Comparison of ENCODE assay signal across 1 cellular context in the genomic region with DNA sequence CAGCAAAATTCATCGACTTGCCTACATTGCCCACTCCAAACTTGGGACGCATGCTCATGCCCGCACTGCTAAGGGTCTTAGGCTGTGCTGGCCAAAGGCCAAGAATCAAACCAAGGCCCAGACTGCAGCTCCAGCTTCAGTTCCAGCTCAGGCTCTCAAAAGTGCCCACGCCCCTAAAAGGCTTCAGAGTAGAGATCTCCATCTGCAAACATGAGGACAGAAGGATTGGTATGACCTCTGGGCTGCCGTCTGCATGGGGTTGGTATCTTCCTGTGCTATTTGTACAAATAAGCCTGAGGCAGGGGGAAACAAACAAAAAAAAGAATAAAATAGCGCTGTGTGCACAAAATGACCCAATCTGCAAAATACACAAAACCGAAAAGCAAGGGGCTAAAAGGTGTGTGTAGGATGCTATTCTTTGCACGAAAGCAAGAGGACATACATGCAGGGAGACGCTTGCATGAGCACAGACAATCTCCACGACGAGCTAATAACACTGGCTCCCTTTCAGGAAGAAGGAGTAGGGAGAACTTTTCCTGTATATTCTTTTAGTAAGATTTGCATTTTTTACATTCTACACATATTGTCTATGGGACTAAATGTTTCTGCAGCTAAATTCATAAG.
TF ChIP-seq lines count a peak whose summit lies in the region.

No MANE protein-coding gene starts in this region.

TF ChIP-seq in HepG2, 621 proteins besides CTCF, POLR2A, EP300 and RAD21 (continued from another document and continues in another):
- TF ChIP-seq, protein P1, sequence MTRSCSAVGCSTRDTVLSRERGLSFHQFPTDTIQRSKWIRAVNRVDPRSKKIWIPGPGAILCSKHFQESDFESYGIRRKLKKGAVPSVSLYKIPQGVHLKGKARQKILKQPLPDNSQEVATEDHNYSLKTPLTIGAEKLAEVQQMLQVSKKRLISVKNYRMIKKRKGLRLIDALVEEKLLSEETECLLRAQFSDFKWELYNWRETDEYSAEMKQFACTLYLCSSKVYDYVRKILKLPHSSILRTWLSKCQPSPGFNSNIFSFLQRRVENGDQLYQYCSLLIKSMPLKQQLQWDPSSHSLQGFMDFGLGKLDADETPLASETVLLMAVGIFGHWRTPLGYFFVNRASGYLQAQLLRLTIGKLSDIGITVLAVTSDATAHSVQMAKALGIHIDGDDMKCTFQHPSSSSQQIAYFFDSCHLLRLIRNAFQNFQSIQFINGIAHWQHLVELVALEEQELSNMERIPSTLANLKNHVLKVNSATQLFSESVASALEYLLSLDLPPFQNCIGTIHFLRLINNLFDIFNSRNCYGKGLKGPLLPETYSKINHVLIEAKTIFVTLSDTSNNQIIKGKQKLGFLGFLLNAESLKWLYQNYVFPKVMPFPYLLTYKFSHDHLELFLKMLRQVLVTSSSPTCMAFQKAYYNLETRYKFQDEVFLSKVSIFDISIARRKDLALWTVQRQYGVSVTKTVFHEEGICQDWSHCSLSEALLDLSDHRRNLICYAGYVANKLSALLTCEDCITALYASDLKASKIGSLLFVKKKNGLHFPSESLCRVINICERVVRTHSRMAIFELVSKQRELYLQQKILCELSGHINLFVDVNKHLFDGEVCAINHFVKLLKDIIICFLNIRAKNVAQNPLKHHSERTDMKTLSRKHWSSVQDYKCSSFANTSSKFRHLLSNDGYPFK (CRISPR knock-in tag; IDR thresholded peaks at IDR 0.05; ENCODE audit: borderline replicate concordance): peak; percentile 26; the same call in 1 of the 2 replicates
- peak; percentile 48; the same call in 1 of the 2 replicates for TF ChIP-seq RARA (CRISPR knock-in tag; IDR thresholded peaks at IDR 0.05)
- TF ChIP-seq TEAD3 (CRISPR knock-in tag; optimal IDR thresholded peaks at IDR 0.05; ENCODE audit: borderline replicate concordance): peak; percentile 68
- no peak for TF ChIP-seq SRF (IDR thresholded peaks at IDR 0.05; ENCODE audit: low read depth, low read length)
- no peak for TF ChIP-seq ZNF670 (CRISPR knock-in tag; IDR thresholded peaks at IDR 0.05; ENCODE audit: borderline replicate concordance)
- TF ChIP-seq GATAD2A (CRISPR knock-in tag; IDR thresholded peaks at IDR 0.05): 0 out of 2 replicates have a peak, but pooled peaks have one; percentile 11
- TF ChIP-seq, protein P2, sequence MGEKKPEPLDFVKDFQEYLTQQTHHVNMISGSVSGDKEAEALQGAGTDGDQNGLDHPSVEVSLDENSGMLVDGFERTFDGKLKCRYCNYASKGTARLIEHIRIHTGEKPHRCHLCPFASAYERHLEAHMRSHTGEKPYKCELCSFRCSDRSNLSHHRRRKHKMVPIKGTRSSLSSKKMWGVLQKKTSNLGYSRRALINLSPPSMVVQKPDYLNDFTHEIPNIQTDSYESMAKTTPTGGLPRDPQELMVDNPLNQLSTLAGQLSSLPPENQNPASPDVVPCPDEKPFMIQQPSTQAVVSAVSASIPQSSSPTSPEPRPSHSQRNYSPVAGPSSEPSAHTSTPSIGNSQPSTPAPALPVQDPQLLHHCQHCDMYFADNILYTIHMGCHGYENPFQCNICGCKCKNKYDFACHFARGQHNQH (CRISPR knock-in tag; IDR thresholded peaks at IDR 0.05): 0 out of 2 replicates have a peak, but pooled peaks have one; percentile 25
- TF ChIP-seq HNF4A (CRISPR knock-in tag; IDR thresholded peaks at IDR 0.05): no peak
- TF ChIP-seq SRY (CRISPR knock-in tag; IDR thresholded peaks at IDR 0.05): no peak
- TF ChIP-seq ZNF510 (CRISPR knock-in tag; IDR thresholded peaks at IDR 0.05; ENCODE audit: low read depth): no peak
- TF ChIP-seq, protein P3, sequence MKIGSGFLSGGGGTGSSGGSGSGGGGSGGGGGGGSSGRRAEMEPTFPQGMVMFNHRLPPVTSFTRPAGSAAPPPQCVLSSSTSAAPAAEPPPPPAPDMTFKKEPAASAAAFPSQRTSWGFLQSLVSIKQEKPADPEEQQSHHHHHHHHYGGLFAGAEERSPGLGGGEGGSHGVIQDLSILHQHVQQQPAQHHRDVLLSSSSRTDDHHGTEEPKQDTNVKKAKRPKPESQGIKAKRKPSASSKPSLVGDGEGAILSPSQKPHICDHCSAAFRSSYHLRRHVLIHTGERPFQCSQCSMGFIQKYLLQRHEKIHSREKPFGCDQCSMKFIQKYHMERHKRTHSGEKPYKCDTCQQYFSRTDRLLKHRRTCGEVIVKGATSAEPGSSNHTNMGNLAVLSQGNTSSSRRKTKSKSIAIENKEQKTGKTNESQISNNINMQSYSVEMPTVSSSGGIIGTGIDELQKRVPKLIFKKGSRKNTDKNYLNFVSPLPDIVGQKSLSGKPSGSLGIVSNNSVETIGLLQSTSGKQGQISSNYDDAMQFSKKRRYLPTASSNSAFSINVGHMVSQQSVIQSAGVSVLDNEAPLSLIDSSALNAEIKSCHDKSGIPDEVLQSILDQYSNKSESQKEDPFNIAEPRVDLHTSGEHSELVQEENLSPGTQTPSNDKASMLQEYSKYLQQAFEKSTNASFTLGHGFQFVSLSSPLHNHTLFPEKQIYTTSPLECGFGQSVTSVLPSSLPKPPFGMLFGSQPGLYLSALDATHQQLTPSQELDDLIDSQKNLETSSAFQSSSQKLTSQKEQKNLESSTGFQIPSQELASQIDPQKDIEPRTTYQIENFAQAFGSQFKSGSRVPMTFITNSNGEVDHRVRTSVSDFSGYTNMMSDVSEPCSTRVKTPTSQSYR (CRISPR knock-in tag; IDR thresholded peaks at IDR 0.05; ENCODE audit: borderline replicate concordance): no peak
- peak; percentile 44; the same call in 1 of the 2 replicates for TF ChIP-seq ZNF205 (CRISPR knock-in tag; IDR thresholded peaks at IDR 0.05)
- 0 out of 2 replicates have a peak, but pooled peaks have one; percentile 38 for TF ChIP-seq ZNF567 (CRISPR knock-in tag; IDR thresholded peaks at IDR 0.05; ENCODE audit: borderline replicate concordance)
- no peak for TF ChIP-seq MAZ (IDR thresholded peaks at IDR 0.05; ENCODE audit: borderline replicate concordance, low read depth, low read length)
- peak; percentile 6; the same call in 1 of the 2 replicates for TF ChIP-seq MAZ (CRISPR knock-in tag; IDR thresholded peaks at IDR 0.05; ENCODE audit: low read depth)
- TF ChIP-seq ZNF274 (CRISPR knock-in tag; IDR thresholded peaks at IDR 0.05): no peak
- no peak for TF ChIP-seq ZEB1 (IDR thresholded peaks at IDR 0.05; ENCODE audit: insufficient replicate concordance, low read depth)
- no peak for TF ChIP-seq ZNF841 (CRISPR knock-in tag; IDR thresholded peaks at IDR 0.05; ENCODE audit: borderline replicate concordance)
- TF ChIP-seq, protein P4, sequence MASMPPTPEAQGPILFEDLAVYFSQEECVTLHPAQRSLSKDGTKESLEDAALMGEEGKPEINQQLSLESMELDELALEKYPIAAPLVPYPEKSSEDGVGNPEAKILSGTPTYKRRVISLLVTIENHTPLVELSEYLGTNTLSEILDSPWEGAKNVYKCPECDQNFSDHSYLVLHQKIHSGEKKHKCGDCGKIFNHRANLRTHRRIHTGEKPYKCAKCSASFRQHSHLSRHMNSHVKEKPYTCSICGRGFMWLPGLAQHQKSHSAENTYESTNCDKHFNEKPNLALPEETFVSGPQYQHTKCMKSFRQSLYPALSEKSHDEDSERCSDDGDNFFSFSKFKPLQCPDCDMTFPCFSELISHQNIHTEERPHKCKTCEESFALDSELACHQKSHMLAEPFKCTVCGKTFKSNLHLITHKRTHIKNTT (CRISPR knock-in tag; IDR thresholded peaks at IDR 0.05): no peak
- TF ChIP-seq FOXK2 (IDR thresholded peaks at IDR 0.05): no peak
- TF ChIP-seq, protein P5, sequence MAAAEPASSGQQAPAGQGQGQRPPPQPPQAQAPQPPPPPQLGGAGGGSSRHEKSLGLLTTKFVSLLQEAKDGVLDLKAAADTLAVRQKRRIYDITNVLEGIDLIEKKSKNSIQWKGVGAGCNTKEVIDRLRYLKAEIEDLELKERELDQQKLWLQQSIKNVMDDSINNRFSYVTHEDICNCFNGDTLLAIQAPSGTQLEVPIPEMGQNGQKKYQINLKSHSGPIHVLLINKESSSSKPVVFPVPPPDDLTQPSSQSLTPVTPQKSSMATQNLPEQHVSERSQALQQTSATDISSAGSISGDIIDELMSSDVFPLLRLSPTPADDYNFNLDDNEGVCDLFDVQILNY (CRISPR knock-in tag; conservative IDR thresholded peaks at IDR 0.05): no peak
- no peak for TF ChIP-seq CHD2 (IDR thresholded peaks at IDR 0.05; ENCODE audit: low read depth, low read length)
- no peak for TF ChIP-seq ZNF790 (CRISPR knock-in tag; IDR thresholded peaks at IDR 0.05; ENCODE audit: borderline replicate concordance)
- 0 out of 2 replicates have a peak, but pooled peaks have one; percentile 41 for TF ChIP-seq ZNF720 (CRISPR knock-in tag; IDR thresholded peaks at IDR 0.05)
- TF ChIP-seq AGO1 (IDR thresholded peaks at IDR 0.05; ENCODE audit: low read depth, low read length, poor library complexity, severe bottlenecking): no peak
- TF ChIP-seq HDAC2 (CRISPR knock-in tag; IDR thresholded peaks at IDR 0.05): peak; percentile 33; the same call in 1 of the 2 replicates
- TF ChIP-seq ZBTB38 (CRISPR knock-in tag; IDR thresholded peaks at IDR 0.05): peak; percentile 31; the same call in 1 of the 2 replicates
- TF ChIP-seq, protein P6, sequence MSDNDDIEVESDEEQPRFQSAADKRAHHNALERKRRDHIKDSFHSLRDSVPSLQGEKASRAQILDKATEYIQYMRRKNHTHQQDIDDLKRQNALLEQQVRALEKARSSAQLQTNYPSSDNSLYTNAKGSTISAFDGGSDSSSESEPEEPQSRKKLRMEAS (IDR thresholded peaks at IDR 0.05): 0 out of 2 replicates have a peak, but pooled peaks have one; percentile 30
- TF ChIP-seq ELF3 (CRISPR knock-in tag; IDR thresholded peaks at IDR 0.05): peak; percentile 10; the same call in 1 of the 2 replicates
- no peak for TF ChIP-seq ZNF296 (CRISPR knock-in tag; conservative IDR thresholded peaks at IDR 0.05)
- TF ChIP-seq ZNF879 (CRISPR knock-in tag; IDR thresholded peaks at IDR 0.05): 0 out of 2 replicates have a peak, but pooled peaks have one; percentile 47
- no peak for TF ChIP-seq ZNF563 (CRISPR knock-in tag; IDR thresholded peaks at IDR 0.05)
- TF ChIP-seq FOXP1 (IDR thresholded peaks at IDR 0.05): no peak
- peak; percentile 76; the same call in 1 of the 2 replicates for TF ChIP-seq FOXP1 (CRISPR knock-in tag; IDR thresholded peaks at IDR 0.05)
- no peak for TF ChIP-seq FOXA1 (IDR thresholded peaks at IDR 0.05)
- 0 out of 2 replicates have a peak, but pooled peaks have one; percentile 26 for TF ChIP-seq FOXA1 (CRISPR knock-in tag; IDR thresholded peaks at IDR 0.05)
- no peak for TF ChIP-seq POGZ (CRISPR knock-in tag; IDR thresholded peaks at IDR 0.05)
- TF ChIP-seq MEIS2 (CRISPR knock-in tag; IDR thresholded peaks at IDR 0.05): no peak
- no peak for TF ChIP-seq ZNF256 (CRISPR knock-in tag; conservative IDR thresholded peaks at IDR 0.05)
- TF ChIP-seq, protein P7, sequence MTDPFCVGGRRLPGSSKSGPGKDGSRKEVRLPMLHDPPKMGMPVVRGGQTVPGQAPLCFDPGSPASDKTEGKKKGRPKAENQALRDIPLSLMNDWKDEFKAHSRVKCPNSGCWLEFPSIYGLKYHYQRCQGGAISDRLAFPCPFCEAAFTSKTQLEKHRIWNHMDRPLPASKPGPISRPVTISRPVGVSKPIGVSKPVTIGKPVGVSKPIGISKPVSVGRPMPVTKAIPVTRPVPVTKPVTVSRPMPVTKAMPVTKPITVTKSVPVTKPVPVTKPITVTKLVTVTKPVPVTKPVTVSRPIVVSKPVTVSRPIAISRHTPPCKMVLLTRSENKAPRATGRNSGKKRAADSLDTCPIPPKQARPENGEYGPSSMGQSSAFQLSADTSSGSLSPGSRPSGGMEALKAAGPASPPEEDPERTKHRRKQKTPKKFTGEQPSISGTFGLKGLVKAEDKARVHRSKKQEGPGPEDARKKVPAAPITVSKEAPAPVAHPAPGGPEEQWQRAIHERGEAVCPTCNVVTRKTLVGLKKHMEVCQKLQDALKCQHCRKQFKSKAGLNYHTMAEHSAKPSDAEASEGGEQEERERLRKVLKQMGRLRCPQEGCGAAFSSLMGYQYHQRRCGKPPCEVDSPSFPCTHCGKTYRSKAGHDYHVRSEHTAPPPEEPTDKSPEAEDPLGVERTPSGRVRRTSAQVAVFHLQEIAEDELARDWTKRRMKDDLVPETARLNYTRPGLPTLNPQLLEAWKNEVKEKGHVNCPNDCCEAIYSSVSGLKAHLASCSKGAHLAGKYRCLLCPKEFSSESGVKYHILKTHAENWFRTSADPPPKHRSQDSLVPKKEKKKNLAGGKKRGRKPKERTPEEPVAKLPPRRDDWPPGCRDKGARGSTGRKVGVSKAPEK (CRISPR knock-in tag; IDR thresholded peaks at IDR 0.05; ENCODE audit: borderline replicate concordance): 0 out of 2 replicates have a peak, but pooled peaks have one; percentile 58
- 0 out of 2 replicates have a peak, but pooled peaks have one; percentile 31 for TF ChIP-seq PITX1 (CRISPR knock-in tag; IDR thresholded peaks at IDR 0.05)
- TF ChIP-seq ZNF572 (CRISPR knock-in tag; IDR thresholded peaks at IDR 0.05): 0 out of 2 replicates have a peak, but pooled peaks have one; percentile 51
- TF ChIP-seq SMYD3 (CRISPR knock-in tag; IDR thresholded peaks at IDR 0.05): 0 out of 2 replicates have a peak, but pooled peaks have one; percentile 24
- TF ChIP-seq, protein P8, sequence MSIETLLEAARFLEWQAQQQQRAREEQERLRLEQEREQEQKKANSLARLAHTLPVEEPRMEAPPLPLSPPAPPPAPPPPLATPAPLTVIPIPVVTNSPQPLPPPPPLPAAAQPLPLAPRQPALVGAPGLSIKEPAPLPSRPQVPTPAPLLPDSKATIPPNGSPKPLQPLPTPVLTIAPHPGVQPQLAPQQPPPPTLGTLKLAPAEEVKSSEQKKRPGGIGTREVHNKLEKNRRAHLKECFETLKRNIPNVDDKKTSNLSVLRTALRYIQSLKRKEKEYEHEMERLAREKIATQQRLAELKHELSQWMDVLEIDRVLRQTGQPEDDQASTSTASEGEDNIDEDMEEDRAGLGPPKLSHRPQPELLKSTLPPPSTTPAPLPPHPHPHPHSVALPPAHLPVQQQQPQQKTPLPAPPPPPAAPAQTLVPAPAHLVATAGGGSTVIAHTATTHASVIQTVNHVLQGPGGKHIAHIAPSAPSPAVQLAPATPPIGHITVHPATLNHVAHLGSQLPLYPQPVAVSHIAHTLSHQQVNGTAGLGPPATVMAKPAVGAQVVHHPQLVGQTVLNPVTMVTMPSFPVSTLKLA (IDR thresholded peaks at IDR 0.05): no peak
- TF ChIP-seq, protein P9, sequence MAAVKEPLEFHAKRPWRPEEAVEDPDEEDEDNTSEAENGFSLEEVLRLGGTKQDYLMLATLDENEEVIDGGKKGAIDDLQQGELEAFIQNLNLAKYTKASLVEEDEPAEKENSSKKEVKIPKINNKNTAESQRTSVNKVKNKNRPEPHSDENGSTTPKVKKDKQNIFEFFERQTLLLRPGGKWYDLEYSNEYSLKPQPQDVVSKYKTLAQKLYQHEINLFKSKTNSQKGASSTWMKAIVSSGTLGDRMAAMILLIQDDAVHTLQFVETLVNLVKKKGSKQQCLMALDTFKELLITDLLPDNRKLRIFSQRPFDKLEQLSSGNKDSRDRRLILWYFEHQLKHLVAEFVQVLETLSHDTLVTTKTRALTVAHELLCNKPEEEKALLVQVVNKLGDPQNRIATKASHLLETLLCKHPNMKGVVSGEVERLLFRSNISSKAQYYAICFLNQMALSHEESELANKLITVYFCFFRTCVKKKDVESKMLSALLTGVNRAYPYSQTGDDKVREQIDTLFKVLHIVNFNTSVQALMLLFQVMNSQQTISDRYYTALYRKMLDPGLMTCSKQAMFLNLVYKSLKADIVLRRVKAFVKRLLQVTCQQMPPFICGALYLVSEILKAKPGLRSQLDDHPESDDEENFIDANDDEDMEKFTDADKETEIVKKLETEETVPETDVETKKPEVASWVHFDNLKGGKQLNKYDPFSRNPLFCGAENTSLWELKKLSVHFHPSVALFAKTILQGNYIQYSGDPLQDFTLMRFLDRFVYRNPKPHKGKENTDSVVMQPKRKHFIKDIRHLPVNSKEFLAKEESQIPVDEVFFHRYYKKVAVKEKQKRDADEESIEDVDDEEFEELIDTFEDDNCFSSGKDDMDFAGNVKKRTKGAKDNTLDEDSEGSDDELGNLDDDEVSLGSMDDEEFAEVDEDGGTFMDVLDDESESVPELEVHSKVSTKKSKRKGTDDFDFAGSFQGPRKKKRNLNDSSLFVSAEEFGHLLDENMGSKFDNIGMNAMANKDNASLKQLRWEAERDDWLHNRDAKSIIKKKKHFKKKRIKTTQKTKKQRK (IDR thresholded peaks at IDR 0.05; ENCODE audit: low read length): no peak
